In genomic region chr3:3552741-3553140, GRCh38 we compare ENCODE assay signal across 18 cellular contexts.
"Had no signal": no experiment of that assay in that cellular context is flagged by ENCODE, and none has a peak within 500 bp of the region (broad histone marks: within the 10 kb centered on the region; RNA-seq: fewer than 3 reads in every experiment).

No MANE protein-coding gene starts in this region.

- H3K4me3 ChIP-seq: cardiac muscle cell, gastrocnemius medialis, heart left ventricle, mucosa of descending colon, right lobe of liver, testis, upper lobe of left lung had no signal

- H3K27me3 ChIP-seq: cardiac muscle cell, gastrocnemius medialis, heart left ventricle, right lobe of liver, testis, upper lobe of left lung had no signal

- H3K9me3 ChIP-seq: gastrocnemius medialis, right lobe of liver, testis had no signal

- H3K4me1 ChIP-seq: gastrocnemius medialis, heart left ventricle, right lobe of liver, testis, upper lobe of left lung had no signal

- H3K27ac ChIP-seq: cardiac muscle cell, gastrocnemius medialis, heart left ventricle, right lobe of liver, testis, upper lobe of left lung had no signal

- DNase-seq: activated CD4-positive, alpha-beta T cell treated with anti-CD3 and anti-CD28 coated beads, Interleukin-2, amount 50 U/mL, for 1 hour; activated CD8-positive, alpha-beta memory T cell treated with anti-CD3 and anti-CD28 coated beads for 24 hours; activated CD8-positive, alpha-beta memory T cell treated with anti-CD3 and anti-CD28 coated beads, Interleukin-2, amount 50 U/mL, for 48 hours; activated effector memory CD4-positive, alpha-beta T cell treated with Interleukin-2 at 50 U/mL for 16 hours; activated naive CD4-positive, alpha-beta T cell treated with anti-CD3 and anti-CD28 coated beads, Interleukin-2, amount 50 U/mL, for 16 hours; activated T-cell treated with anti-CD3 and anti-CD28 coated beads, Interleukin-2, amount 50 U/mL, for 48 hours; aorta; endodermal cell; gastrocnemius medialis; heart left ventricle; mesenchymal stem cell; mucosa of descending colon; naive B cell; right lobe of liver; stimulated activated CD4-positive, alpha-beta T cell treated with anti-CD3 and anti-CD28 coated beads, Interleukin-4, amount 100 ng/mL, for 24 hours; testis; upper lobe of left lung had no signal

- H3K36me3 ChIP-seq: cardiac muscle cell, gastrocnemius medialis, heart left ventricle, right lobe of liver, upper lobe of left lung had no signal
